ENCODE assay signal across 21 cellular contexts in the genomic region with DNA sequence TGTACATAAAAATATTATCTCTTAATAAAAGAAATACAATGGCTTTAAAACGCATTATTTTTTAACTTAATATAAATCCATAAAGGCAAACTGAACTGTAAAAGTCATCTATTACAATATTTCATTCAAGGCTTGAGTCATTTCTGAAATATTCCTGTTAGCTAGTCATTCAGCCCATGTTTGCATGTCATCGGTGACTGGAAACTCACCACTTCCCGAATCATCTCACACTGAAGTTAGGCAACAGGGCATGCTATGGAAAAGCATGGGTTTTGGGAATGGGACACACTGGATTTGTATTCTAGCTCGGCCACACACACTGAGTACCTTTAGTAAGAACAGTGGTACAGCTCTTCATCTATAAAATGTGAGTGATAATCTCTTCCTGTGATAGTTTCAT.
DNase-seq lines count a peak whose midpoint lies in the region; TF ChIP-seq lines count a peak whose summit lies in the region.
"Had no signal": no experiment of that assay in that cellular context is flagged by ENCODE, and none has a peak within 500 bp of the region (broad histone marks: within the 10 kb centered on the region; RNA-seq: fewer than 3 reads in every experiment).

No MANE protein-coding gene starts in this region.

- DNase-seq in M059J (ENCODE audit: low read depth): peak; percentile 67
- peak; percentile 6 for DNase-seq in astrocyte of the hippocampus (ENCODE audit: low read depth, low spot score)
- peak; percentile 2 for DNase-seq in fibroblast of the aortic adventitia (ENCODE audit: low read depth)
- DNase-seq in activated CD8-positive, alpha-beta memory T cell treated with anti-CD3 and anti-CD28 coated beads, Interleukin-2, amount 50 U/mL, for 4 hours: no peak
- DNase-seq in H7: no peak
- no peak for DNase-seq in DMS 273 treated with DMSO at 0.1 percent for 48 hours (lab: John Stamatoyannopoulos, UW)
- no peak for DNase-seq in activated naive CD4-positive, alpha-beta T cell (lab: John Stamatoyannopoulos, UW)
- DNase-seq: activated CD4-positive, alpha-beta T cell treated with anti-CD3 and anti-CD28 coated beads for 48 hours; activated naive CD8-positive, alpha-beta T cell treated with anti-CD3 and anti-CD28 coated beads, Interleukin-2, amount 10 ng/mL, durations not matched to agents 7 days and 5 days; BE2C; lower lobe of right lung; MG63; NCI-H1436 treated with DMSO at 0.1 percent for 48 hours; NCI-H2171 treated with DMSO at 0.1 percent for 48 hours; NCI-H69; SHP77; stimulated activated CD4-positive, alpha-beta T cell treated with anti-CD3 and anti-CD28 coated beads, Interleukin-2, amount 100 ng/mL, for 48 hours; stimulated activated naive CD4-positive, alpha-beta T cell treated with Interleukin-2 at 50 U/mL for 16 hours; T-cell; tibial artery had no signal

- H3K4me3 ChIP-seq in fibroblast of the aortic adventitia (ENCODE audit: low read depth, low read length) (no peak overlapping the region), H7 (ENCODE audit: insufficient read depth, low read depth, low read length) (no peak overlapping the region)
- H3K4me3 ChIP-seq: lower lobe of right lung, MG63, skin epidermis, tibial artery had no signal

- no peaks in the 10 kb centered on the region for H3K36me3 ChIP-seq in H7 (replicated peaks; ENCODE audit: control insufficient read depth, insufficient read depth, low read length)
- H3K36me3 ChIP-seq: BE2C, lower lobe of right lung, MG63, tibial artery had no signal

- no peaks in the 10 kb centered on the region for H3K27me3 ChIP-seq in H7 (ENCODE audit: control insufficient read depth, insufficient read depth, low read length)
- H3K27me3 ChIP-seq: BE2C, MG63, tibial artery had no signal

- no peak for TF ChIP-seq CTCF in fibroblast of the aortic adventitia (IDR thresholded peaks at IDR 0.05; ENCODE audit: insufficient read depth, low read length)

Comparison
In these comparisons a context has a peak if more than half of its experiments do, and no peak if none do; other contexts are left out.
1. DNase-seq: peak in M059J (single experiment), astrocyte of the hippocampus (single experiment) and fibroblast of the aortic adventitia (single experiment); none in activated CD8-positive, alpha-beta memory T cell treated with anti-CD3 and anti-CD28 coated beads, Interleukin-2, amount 50 U/mL, for 4 hours (single experiment), H7 (single experiment), DMS 273 treated with DMSO at 0.1 percent for 48 hours (single experiment) and activated naive CD4-positive, alpha-beta T cell (0 of 4).